In genomic region chr10:69958232-69958902, GRCh38 we compare ENCODE assay signal across 8 cellular contexts.
DNase-seq lines count a peak whose midpoint lies in the region; ATAC-seq and TF ChIP-seq lines count a peak whose summit lies in the region.

No MANE protein-coding gene starts in this region.

- H3K4me3 ChIP-seq in SJCRH30 (no peak overlapping the region), endodermal cell (ENCODE audit: low read length) (no peak overlapping the region)

- H3K4me3 Mint-ChIP-seq in endodermal cell (no peak overlapping the region), natural killer cell (no peak overlapping the region)

- no peak for TF ChIP-seq EP300 in Ishikawa (IDR thresholded peaks at IDR 0.05; ENCODE audit: borderline replicate concordance)

- H3K36me3 Mint-ChIP-seq in endodermal cell (ENCODE audit: low read depth) (peaks cover 2% of the 10 kb centered on the region), natural killer cell (no peaks in the 10 kb centered on the region)

- H3K27me3 ChIP-seq in SJCRH30 (no peaks in the 10 kb centered on the region), endodermal cell (ENCODE audit: control insufficient read depth, insufficient read depth, low read length, poor library complexity, severe bottlenecking) (no peaks in the 10 kb centered on the region)

- H3K9ac ChIP-seq in endodermal cell (ENCODE audit: extremely low read depth, low read length, poor library complexity, severe bottlenecking) = no peak overlapping the region

- H3K9me3 Mint-ChIP-seq in endodermal cell (no peaks in the 10 kb centered on the region), natural killer cell (no peaks in the 10 kb centered on the region)

- H3K36me3 ChIP-seq in SJCRH30 (no peaks in the 10 kb centered on the region), endodermal cell (ENCODE audit: control insufficient read depth, insufficient read depth, low read length) (no peaks in the 10 kb centered on the region)

- peak; percentile 86 for TF ChIP-seq CTCF in GM12874 (IDR thresholded peaks at IDR 0.05; ENCODE audit: insufficient read depth, low read depth, low read length)
- TF ChIP-seq CTCF in endodermal cell (conservative IDR thresholded peaks at IDR 0.05) = peak; percentile 91
- TF ChIP-seq CTCF in natural killer cell (IDR thresholded peaks at IDR 0.05) = peak; percentile 83

- no peaks in the 10 kb centered on the region for H3K27me3 Mint-ChIP-seq in endodermal cell (ENCODE audit: insufficient read depth)
- H3K27me3 Mint-ChIP-seq in natural killer cell (ENCODE audit: low read depth in 2 of 2) = peaks cover 0 to 3% of the 10 kb centered on the region in 2 donors

- intact Hi-C loops in natural killer cell (cut with micrococcal nuclease) = loop anchor here (1.0 kb wide), 1 partner anchor 171 kb away; no protein-coding TSS in a partner anchor

- DNase-seq in AML-193 (lab: John Stamatoyannopoulos, UW) = peak; percentile 42 to 56
- DNase-seq in SJCRH30 = peak; percentile 12 to 62
- DNase-seq in endodermal cell = peak; percentile 73
- DNase-seq in natural killer cell = no peak
- DNase-seq in amniotic stem cell (lab: John Stamatoyannopoulos, UW) = no peak
- no peak for DNase-seq in C1 segment of cervical spinal cord (lab: John Stamatoyannopoulos, UW)

- H3K4me1 ChIP-seq in SJCRH30 = no peaks in the 10 kb centered on the region
- peaks cover 7% of the 10 kb centered on the region for H3K4me1 ChIP-seq in endodermal cell (ENCODE audit: control insufficient read depth, insufficient read depth, low read length)

- whole genome bisulfite sequencing in endodermal cell (ENCODE audit: insufficient coverage in 1 of 2, insufficient read length in 1 of 2), 2 experiments = 44 to 61% methylated on average over 1 of the region's 1 CpG

- H3K27ac Mint-ChIP-seq in endodermal cell = no peak overlapping the region
- H3K27ac Mint-ChIP-seq in natural killer cell = no peak overlapping the region

- ATAC-seq in natural killer cell = peak; percentile 65 to 92 (median 85)

- H3K9me3 ChIP-seq in SJCRH30 (replicated peaks) (no peaks in the 10 kb centered on the region), endodermal cell (ENCODE audit: control insufficient read depth, low read length) (no peaks in the 10 kb centered on the region)

- peaks cover 17% of the 10 kb centered on the region for H3K4me1 Mint-ChIP-seq in endodermal cell
- peaks cover 0 to 9% of the 10 kb centered on the region in 2 donors for H3K4me1 Mint-ChIP-seq in natural killer cell

- H3K27ac ChIP-seq in SJCRH30 (no peak overlapping the region), endodermal cell (ENCODE audit: low read depth, low read length) (no peak overlapping the region)

- peak; percentile 83 for TF ChIP-seq RAD21 in Ishikawa (IDR thresholded peaks at IDR 0.05; ENCODE audit: low read depth)

TF ChIP-seq in Ishikawa, 13 proteins besides CTCF, POLR2A, EP300 and RAD21:
- TF ChIP-seq ZBTB7A (IDR thresholded peaks at IDR 0.05; ENCODE audit: low read depth) (no peak), TEAD4 (IDR thresholded peaks at IDR 0.05) (no peak), NFIC (IDR thresholded peaks at IDR 0.05) (no peak), MAX (IDR thresholded peaks at IDR 0.05) (peak; percentile 58; the same call in 1 of the 2 replicates), TAF1 (IDR thresholded peaks at IDR 0.05; ENCODE audit: low read depth) (no peak), REST (IDR thresholded peaks at IDR 0.05; ENCODE audit: low read depth) (no peak)

Comparison
In these comparisons a context has a peak if more than half of its experiments do, and no peak if none do; other contexts are left out.
1. DNase-seq: peak in AML-193 (2 of 2), SJCRH30 (2 of 2) and endodermal cell (single experiment); none in natural killer cell (single experiment), amniotic stem cell (single experiment) and C1 segment of cervical spinal cord (0 of 14).
2. Peak in every context shown above with its lines, with median percentiles within 50 percentile points of each other: CTCF ChIP-seq.